13 cellular contexts compared by ENCODE assay signal in genomic region chr4:147829401-147830101, GRCh38.
A peak's percentile ranks its signal among the peaks of the same experiment; 100 is the strongest.
DNase-seq lines count a peak whose midpoint lies in the region; ATAC-seq, FAIRE-seq and TF ChIP-seq lines count a peak whose summit lies in the region.
"Had no signal": no experiment of that assay in that cellular context is flagged by ENCODE, and none has a peak within 500 bp of the region (broad histone marks: within the 10 kb centered on the region; RNA-seq: fewer than 3 reads in every experiment).

No MANE protein-coding gene starts in this region.

- H3K27ac Mint-ChIP-seq in astrocyte (ENCODE audit: unreplicated experiment): peak overlapping the region; percentile 75
- H3K27ac Mint-ChIP-seq: activated CD4-positive, alpha-beta memory T cell treated with anti-CD3 and anti-CD28 coated beads, Interleukin-2, amount 10 ng/mL, durations not matched to agents 7 days and 5 days had no signal

- no peak overlapping the region for H3K4me3 Mint-ChIP-seq in astrocyte (ENCODE audit: unreplicated experiment)
- H3K4me3 Mint-ChIP-seq: activated CD4-positive, alpha-beta memory T cell treated with anti-CD3 and anti-CD28 coated beads, Interleukin-2, amount 10 ng/mL, durations not matched to agents 7 days and 5 days; brain had no signal

- peaks cover 8 to 22% (median 10%) of the 10 kb centered on the region in 11 experiments for H3K9me3 ChIP-seq in BLaER1 treated with 17β-estradiol and CSF1 and Interleukin-3, amounts not matched to agents 10 nM and 100 nM (replicated peaks in 1 of 11)
- H3K9me3 ChIP-seq in astrocyte (ENCODE audit: insufficient read depth, low read depth, low read length) (no peaks in the 10 kb centered on the region), cardiac muscle cell (ENCODE audit: low read depth) (no peaks in the 10 kb centered on the region), prostate gland (no peaks in the 10 kb centered on the region)
- H3K9me3 ChIP-seq: right lobe of liver had no signal

- H3K36me3 Mint-ChIP-seq in astrocyte (ENCODE audit: low read depth, unreplicated experiment): peaks cover 15% of the 10 kb centered on the region
- H3K36me3 Mint-ChIP-seq: brain had no signal

- WGBS in prostate gland: 37% methylated on average over 13 of the region's 13 CpGs

- TF ChIP-seq CTCF in astrocyte (IDR thresholded peaks at IDR 0.05; ENCODE audit: insufficient read depth, low read depth, low read length): no peak
- TF ChIP-seq CTCF in cardiac muscle cell (IDR thresholded peaks at IDR 0.05; ENCODE audit: low read depth, low read length): no peak
- no peak for TF ChIP-seq CTCF in prostate gland (IDR thresholded peaks at IDR 0.05)

- no peak overlapping the region for H2AFZ ChIP-seq in astrocyte (ENCODE audit: low read depth, low read length)

- H3K4me2 ChIP-seq in BLaER1 treated with 17β-estradiol and CSF1 and Interleukin-3, amounts not matched to agents 10 nM and 100 nM: peak overlapping the region in 6 of 11 experiments; percentile 47 to 85 (median 68); a peak in 12 of 22 replicates
- no peak overlapping the region for H3K4me2 ChIP-seq in astrocyte (ENCODE audit: low read length)

- no peak for FAIRE-seq in astrocyte (lab: Jason Lieb, UNC)

- H3K27ac ChIP-seq in BLaER1 treated with 17β-estradiol and CSF1 and Interleukin-3, amounts not matched to agents 10 nM and 100 nM: peak overlapping the region in 8 of 11 experiments; percentile 23 to 89 (median 64); a peak in 15 of 22 replicates
- H3K27ac ChIP-seq in astrocyte (ENCODE audit: low read depth, low read length): peak overlapping the region; percentile 1
- peak overlapping the region; percentile 35 for H3K27ac ChIP-seq in cardiac muscle cell
- peak overlapping the region; percentile 76 to 77 for H3K27ac ChIP-seq in prostate gland

- intact Hi-C loops in prostate gland (cut with DNase I): loop anchor here (5.0 kb wide), 1 partner anchor 97 kb away; the partner anchor contains the start of gene ARHGAP10

- H3K4me1 Mint-ChIP-seq in astrocyte (ENCODE audit: low read depth, unreplicated experiment): peaks cover 45% of the 10 kb centered on the region

- H3K79me2 ChIP-seq in astrocyte (ENCODE audit: insufficient read depth, low read length): no peaks in the 10 kb centered on the region

- no peaks in the 10 kb centered on the region for H4K20me1 ChIP-seq in BLaER1 treated with 17β-estradiol and CSF1 and Interleukin-3, amounts not matched to agents 10 nM and 100 nM
- no peaks in the 10 kb centered on the region for H4K20me1 ChIP-seq in astrocyte (ENCODE audit: insufficient read depth, low read length)

- H3K9me3 Mint-ChIP-seq in astrocyte (ENCODE audit: unreplicated experiment): no peaks in the 10 kb centered on the region
- H3K9me3 Mint-ChIP-seq: activated CD4-positive, alpha-beta memory T cell treated with anti-CD3 and anti-CD28 coated beads, Interleukin-2, amount 10 ng/mL, durations not matched to agents 7 days and 5 days; brain had no signal

- H3K4me1 ChIP-seq in BLaER1 treated with 17β-estradiol and CSF1 and Interleukin-3, amounts not matched to agents 10 nM and 100 nM: peaks cover 0 to 99% (median 64%) of the 10 kb centered on the region in 10 experiments; a peak in 16 of 20 replicates
- H3K4me1 ChIP-seq in astrocyte (ENCODE audit: insufficient read depth, low read length): peaks cover 37% of the 10 kb centered on the region
- H3K4me1 ChIP-seq in cardiac muscle cell (ENCODE audit: low read depth): peaks cover 4% of the 10 kb centered on the region
- H3K4me1 ChIP-seq in prostate gland (replicated peaks): peaks cover 14% of the 10 kb centered on the region

- H3K36me3 ChIP-seq in BLaER1 treated with 17β-estradiol and CSF1 and Interleukin-3, amounts not matched to agents 10 nM and 100 nM: peaks cover 0 to 25% (median 9%) of the 10 kb centered on the region in 11 experiments; a peak in 14 of 22 replicates
- no peaks in the 10 kb centered on the region for H3K36me3 ChIP-seq in astrocyte (ENCODE audit: insufficient read depth, low read length)
- no peaks in the 10 kb centered on the region for H3K36me3 ChIP-seq in cardiac muscle cell
- no peaks in the 10 kb centered on the region for H3K36me3 ChIP-seq in prostate gland
- H3K36me3 ChIP-seq: right lobe of liver had no signal

- ATAC-seq in HG03108 (IDR thresholded peaks at IDR 0.05; ENCODE audit: unreplicated experiment) (no peak), HG03159 (IDR thresholded peaks at IDR 0.05; ENCODE audit: unreplicated experiment) (no peak)

- DNase-seq in astrocyte (ENCODE audit: low read depth) (no peak), cardiac muscle cell (ENCODE audit: low read depth in 1 of 2, low spot score in 1 of 2) (peak; percentile 9 to 86), prostate gland (ENCODE audit: low spot score) (peak; percentile 84), OCI-M2 (lab: John Stamatoyannopoulos, UW; ENCODE audit: unreplicated experiment) (no peak), DMS79 (lab: John Stamatoyannopoulos, UW) (no peak)
- DNase-seq: activated CD4-positive, alpha-beta memory T cell treated with anti-CD3 and anti-CD28 coated beads, Interleukin-2, amount 10 ng/mL, durations not matched to agents 7 days and 5 days; NCI-H1436 treated with DMSO at 0.1 percent for 48 hours; right lobe of liver; SHP77 treated with DMSO at 0.1 percent for 48 hours had no signal

- peak overlapping the region in 1 of 11 experiments; percentile 25; a peak in 3 of 22 replicates for H3K9ac ChIP-seq in BLaER1 treated with 17β-estradiol and CSF1 and Interleukin-3, amounts not matched to agents 10 nM and 100 nM
- H3K9ac ChIP-seq in astrocyte (ENCODE audit: low read length): no peak overlapping the region

- no peaks in the 10 kb centered on the region for H3K27me3 Mint-ChIP-seq in astrocyte (ENCODE audit: low read depth, unreplicated experiment)
- H3K27me3 Mint-ChIP-seq: activated CD4-positive, alpha-beta memory T cell treated with anti-CD3 and anti-CD28 coated beads, Interleukin-2, amount 10 ng/mL, durations not matched to agents 7 days and 5 days had no signal

- no peak overlapping the region for H3K4me3 ChIP-seq in BLaER1 treated with 17β-estradiol and CSF1 and Interleukin-3, amounts not matched to agents 10 nM and 100 nM
- no peak overlapping the region for H3K4me3 ChIP-seq in astrocyte (ENCODE audit: insufficient read depth, low read depth, low read length)
- no peak overlapping the region for H3K4me3 ChIP-seq in cardiac muscle cell
- no peak overlapping the region for H3K4me3 ChIP-seq in prostate gland
- H3K4me3 ChIP-seq: right lobe of liver had no signal

- H3K27me3 ChIP-seq in BLaER1 treated with 17β-estradiol and CSF1 and Interleukin-3, amounts not matched to agents 10 nM and 100 nM: no peaks in the 10 kb centered on the region
- H3K27me3 ChIP-seq in astrocyte (ENCODE audit: insufficient read depth, low read length) (no peaks in the 10 kb centered on the region), cardiac muscle cell (no peaks in the 10 kb centered on the region), prostate gland (replicated peaks; ENCODE audit: insufficient read depth) (no peaks in the 10 kb centered on the region)
- H3K27me3 ChIP-seq: right lobe of liver had no signal

- no peak for TF ChIP-seq POLR2A in prostate gland (IDR thresholded peaks at IDR 0.05)

Comparison
In these comparisons a context has a peak if more than half of its experiments do, and no peak if none do; other contexts are left out.
1. H3K27ac ChIP-seq: peak in every context shown above with its lines; median percentile 76 in prostate gland; 64 in BLaER1 treated with 17β-estradiol and CSF1 and Interleukin-3, amounts not matched to agents 10 nM and 100 nM; 35 in cardiac muscle cell; 1 in astrocyte.
2. DNase-seq: peak in cardiac muscle cell (2 of 2) and prostate gland (single experiment); none in astrocyte (single experiment), OCI-M2 (single experiment) and DMS79 (single experiment).